8 cellular contexts compared by ENCODE assay signal in genomic region chr3:194686414-194686815, GRCh38. TPM values are rescaled to one million over a fixed set of nuclear protein-coding genes. Genes with fewer than 3 reads are reported as not detected.
DNase-seq lines count a peak whose midpoint lies in the region; ATAC-seq and TF ChIP-seq lines count a peak whose summit lies in the region.

No MANE protein-coding gene starts in this region.

- peak overlapping the region; percentile 15 for H3K27ac Mint-ChIP-seq in stimulated activated naive CD8-positive, alpha-beta T cell treated with anti-CD3 and anti-CD28 coated beads, Interleukin-15, Interleukin-2, amounts not matched to agents 100 ng/mL and 50 ng/mL, for 24 hours

- H3K4me3 ChIP-seq in brain microvascular endothelial cell (ENCODE audit: low read depth, low read length), result peak overlapping the region; percentile 77
- H3K4me3 ChIP-seq in mononuclear cell (ENCODE audit: low read length), result peak overlapping the region; percentile 75

- H3K27ac ChIP-seq in brain microvascular endothelial cell, result peak overlapping the region; percentile 64

- no peak for TF ChIP-seq CTCF in brain microvascular endothelial cell (IDR thresholded peaks at IDR 0.05; ENCODE audit: low read depth, low read length, missing control alignments)

- DNase-seq in stimulated activated naive CD8-positive, alpha-beta T cell treated with anti-CD3 and anti-CD28 coated beads, Interleukin-15, Interleukin-2, amounts not matched to agents 100 U/mL and 50 U/mL, for 24 hours, result no peak
- DNase-seq in brain microvascular endothelial cell (no peak), NCI-H187 (lab: John Stamatoyannopoulos, UW) (no peak), dermis blood vessel endothelial cell (no peak), NCI-H1694 (lab: John Stamatoyannopoulos, UW) (no peak)

- H3K4me3 Mint-ChIP-seq in stimulated activated naive CD8-positive, alpha-beta T cell treated with anti-CD3 and anti-CD28 coated beads, Interleukin-15, Interleukin-2, amounts not matched to agents 100 ng/mL and 50 ng/mL, for 24 hours, result peak overlapping the region; percentile 86

- H3K27me3 Mint-ChIP-seq in stimulated activated naive CD8-positive, alpha-beta T cell treated with anti-CD3 and anti-CD28 coated beads, Interleukin-15, Interleukin-2, amounts not matched to agents 100 ng/mL and 50 ng/mL, for 24 hours, result peaks cover 30% of the 10 kb centered on the region

- H3K4me1 Mint-ChIP-seq in stimulated activated naive CD8-positive, alpha-beta T cell treated with anti-CD3 and anti-CD28 coated beads, Interleukin-15, Interleukin-2, amounts not matched to agents 100 ng/mL and 50 ng/mL, for 24 hours (ENCODE audit: low read depth), result peaks cover 74% of the 10 kb centered on the region

- in situ Hi-C loops in brain microvascular endothelial cell (cut with HindIII; ENCODE audit: low pct_ligation_motif_present, low sequenced_read_pairs), result no loop called here

- H3K9me3 Mint-ChIP-seq in stimulated activated naive CD8-positive, alpha-beta T cell treated with anti-CD3 and anti-CD28 coated beads, Interleukin-15, Interleukin-2, amounts not matched to agents 100 ng/mL and 50 ng/mL, for 24 hours, result no peaks in the 10 kb centered on the region

- no peaks in the 10 kb centered on the region for H3K36me3 Mint-ChIP-seq in stimulated activated naive CD8-positive, alpha-beta T cell treated with anti-CD3 and anti-CD28 coated beads, Interleukin-15, Interleukin-2, amounts not matched to agents 100 ng/mL and 50 ng/mL, for 24 hours (ENCODE audit: low read depth)

- H3K4me1 ChIP-seq in mononuclear cell (ENCODE audit: insufficient read depth, low read length), result peaks cover 73% of the 10 kb centered on the region

- peaks cover 20% of the 10 kb centered on the region for H3K36me3 ChIP-seq in brain microvascular endothelial cell (replicated peaks)

- no peaks in the 10 kb centered on the region for H3K9me3 ChIP-seq in mononuclear cell (ENCODE audit: low read depth, low read length)

- no peak for ATAC-seq in stimulated activated naive CD8-positive, alpha-beta T cell treated with anti-CD3 and anti-CD28 coated beads, Interleukin-15, Interleukin-2, amounts not matched to agents 100 U/mL and 50 U/mL, for 24 hours
- ATAC-seq in GM21825 (IDR thresholded peaks at IDR 0.05; ENCODE audit: unreplicated experiment), result no peak

- H3K27me3 ChIP-seq in brain microvascular endothelial cell (replicated peaks) (no peaks in the 10 kb centered on the region), mononuclear cell (ENCODE audit: insufficient read depth, low read length) (no peaks in the 10 kb centered on the region)

RNA-seq across cellular contexts. Expression of gene FAM43A, which starts 0.7 kb away (rescaled TPM):
- 6.2 TPM for total RNA-seq in mononuclear cell
- 313 and 423 TPM in 2 replicates for total RNA-seq in dermis blood vessel endothelial cell

RNA-seq across cellular contexts. Expression of gene LSG1, which starts 14.4 kb away (rescaled TPM):
- total RNA-seq in mononuclear cell, result 70.8 TPM
- 58.5 and 72.8 TPM in 2 replicates for total RNA-seq in dermis blood vessel endothelial cell

RNA-seq across cellular contexts. Expression of gene TMEM44, which starts 53.2 kb away (rescaled TPM):
- total RNA-seq in mononuclear cell (0.21 TPM), dermis blood vessel endothelial cell (50.3 and 96.5 TPM in 2 replicates)

Comparison
In these comparisons a context has a peak if more than half of its experiments do, and no peak if none do; other contexts are left out.
1. RNA of gene FAM43A, which starts 0.7 kb away (total RNA-seq): 313 to 423 TPM in dermis blood vessel endothelial cell; 6.2 TPM in mononuclear cell (single experiment); every median in the first group is over 10 times any median in the second.
2. RNA of gene TMEM44, which starts 53.2 kb away (total RNA-seq): 50.3 to 96.5 TPM in dermis blood vessel endothelial cell; 0.21 TPM in mononuclear cell (single experiment); every median in the first group is over 10 times any median in the second.